ENCODE assay signal across 9 cellular contexts in the genomic region with DNA sequence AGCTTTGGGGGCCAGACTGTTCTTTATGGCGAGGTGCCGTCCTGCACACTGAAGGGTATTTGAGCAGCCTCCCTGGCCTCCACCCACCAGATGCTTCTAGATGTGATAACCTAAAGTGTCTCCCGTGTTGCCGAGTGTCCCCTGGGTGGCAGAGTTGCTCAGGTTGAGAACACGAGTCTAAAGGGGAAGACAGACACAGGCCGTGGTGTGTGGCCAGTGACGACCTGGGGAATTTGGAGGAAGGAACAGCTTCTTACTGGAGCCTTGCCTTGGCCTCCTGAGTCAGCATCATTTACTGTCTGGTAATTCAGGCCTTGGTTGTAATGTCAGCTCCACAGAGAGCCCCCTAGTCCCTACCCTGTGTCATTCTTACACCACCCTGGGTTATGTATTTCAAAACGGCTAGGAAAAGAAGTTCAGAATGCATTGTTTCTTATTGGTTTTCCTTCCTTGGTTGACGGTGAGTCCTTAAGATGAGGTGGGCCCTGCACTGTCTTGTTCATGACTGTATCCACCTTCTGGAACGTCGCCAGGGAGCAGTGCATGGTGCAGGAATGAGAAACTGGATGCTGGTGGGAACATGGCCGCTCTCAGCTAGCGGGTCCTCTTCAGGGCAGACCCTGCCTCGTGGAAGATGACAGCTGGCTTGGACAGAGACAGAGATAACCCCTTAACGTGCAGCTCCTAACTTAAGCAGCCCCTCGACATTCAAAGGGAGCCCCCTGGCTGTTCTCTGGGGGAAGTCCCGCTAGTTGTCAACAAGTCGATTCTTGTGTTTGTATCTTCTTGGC. TPM values are rescaled to one million over a fixed set of nuclear protein-coding genes. Genes with fewer than 3 reads are reported as not detected.
A peak's percentile ranks its signal among the peaks of the same experiment; 100 is the strongest.
DNase-seq lines count a peak whose midpoint lies in the region; ATAC-seq and TF ChIP-seq lines count a peak whose summit lies in the region.
"Had no signal": no experiment of that assay in that cellular context is flagged by ENCODE, and none has a peak within 500 bp of the region (broad histone marks: within the 10 kb centered on the region; RNA-seq: fewer than 3 reads in every experiment).

No MANE protein-coding gene starts in this region.

- H3K79me1 ChIP-seq in neuronal stem cell (ENCODE audit: low read depth, low read length) = peaks cover 8% of the 10 kb centered on the region

- H3K9ac ChIP-seq in Loucy (ENCODE audit: low read depth, low read length, poor library complexity, severe bottlenecking) (no peak overlapping the region), neuronal stem cell (ENCODE audit: low read depth, low read length, poor library complexity) (peak overlapping the region; percentile 61), PC-3 (ENCODE audit: low read length) (no peak overlapping the region)

- H3K27me3 Mint-ChIP-seq in chondrocyte (ENCODE audit: low read depth) (no peaks in the 10 kb centered on the region), osteocyte (ENCODE audit: unreplicated experiment) (no peaks in the 10 kb centered on the region)

- H3F3A ChIP-seq in Loucy (ENCODE audit: low read depth) (no peaks in the 10 kb centered on the region), PC-3 (ENCODE audit: low read length, unreplicated experiment) (peaks cover 6% of the 10 kb centered on the region)

- H2AFZ ChIP-seq in Loucy (ENCODE audit: low read length) = no peak overlapping the region
- H2AFZ ChIP-seq in neuronal stem cell (ENCODE audit: low read length) = no peak overlapping the region
- H2AFZ ChIP-seq in PC-3 (ENCODE audit: low read length) = no peak overlapping the region

- H3K4me1 ChIP-seq in Loucy (ENCODE audit: insufficient read depth, low read length, poor library complexity, severe bottlenecking) (peaks cover 5% of the 10 kb centered on the region), neuronal stem cell (ENCODE audit: control insufficient read depth in 2 of 2, insufficient read depth in 1 of 2, low read depth in 1 of 2, low read length in 2 of 2) (no peaks in the 10 kb centered on the region), PC-3 (ENCODE audit: insufficient read depth, low read length) (peaks cover 12% of the 10 kb centered on the region)

- H3K27me3 ChIP-seq in Loucy (ENCODE audit: insufficient read depth, low read length, poor library complexity, severe bottlenecking) (no peaks in the 10 kb centered on the region), neuronal stem cell (ENCODE audit: control insufficient read depth in 3 of 3, insufficient read depth in 3 of 3, low read depth in 1 of 3, low read length in 3 of 3) (no peaks in the 10 kb centered on the region), PC-3 (ENCODE audit: low read length) (no peaks in the 10 kb centered on the region)

- ATAC-seq in PC-3 = no peak; the same call in 1 of the 2 replicates

- H3K9me3 Mint-ChIP-seq in chondrocyte (ENCODE audit: low read depth) (no peaks in the 10 kb centered on the region), osteocyte (ENCODE audit: unreplicated experiment) (no peaks in the 10 kb centered on the region)

- no peak overlapping the region for H2BK120ac ChIP-seq in neuronal stem cell (ENCODE audit: low read depth, low read length)

- no peaks in the 10 kb centered on the region for H3K9me2 ChIP-seq in Loucy (replicated peaks; ENCODE audit: low read depth, low read length)
- H3K9me2 ChIP-seq in PC-3 (replicated peaks; ENCODE audit: low read length) = no peaks in the 10 kb centered on the region

- DNase-seq in chondrocyte (ENCODE audit: low spot score) (no peak), neuronal stem cell (ENCODE audit: low spot score) (no peak), PC-3 (no peak), NCI-H1417 treated with DMSO at 0.1 percent for 48 hours (lab: John Stamatoyannopoulos, UW) (no peak), HK-2 (ENCODE audit: unreplicated experiment) (no peak), osteocyte (ENCODE audit: extremely low spot score, unreplicated experiment) (no peak)
- DNase-seq: T-helper 1 cell had no signal

- H2BK5ac ChIP-seq in neuronal stem cell (ENCODE audit: low read length) = no peak overlapping the region

- no peak overlapping the region for H3K27ac Mint-ChIP-seq in chondrocyte (ENCODE audit: unreplicated experiment)
- no peak overlapping the region for H3K27ac Mint-ChIP-seq in osteocyte (ENCODE audit: unreplicated experiment)

- H3K36me3 Mint-ChIP-seq in chondrocyte (ENCODE audit: low read depth) = peaks cover 38% of the 10 kb centered on the region
- H3K36me3 Mint-ChIP-seq in osteocyte (ENCODE audit: unreplicated experiment) = peaks cover 28% of the 10 kb centered on the region

- H4K20me1 ChIP-seq in Loucy (ENCODE audit: insufficient read depth, low read length, poor library complexity, severe bottlenecking) = no peaks in the 10 kb centered on the region
- no peaks in the 10 kb centered on the region for H4K20me1 ChIP-seq in PC-3 (ENCODE audit: low read length)

- no peaks in the 10 kb centered on the region for H3K9me3 ChIP-seq in Loucy (ENCODE audit: insufficient read depth, low read depth, low read length)
- H3K9me3 ChIP-seq in neuronal stem cell (replicated peaks in 1 of 2; ENCODE audit: control insufficient read depth in 2 of 2, insufficient read depth in 1 of 2, low read depth in 1 of 2, low read length in 2 of 2) = peaks cover 0 to 2% of the 10 kb centered on the region in 2 donors
- H3K9me3 ChIP-seq in PC-3 (ENCODE audit: low read length) = no peaks in the 10 kb centered on the region

- H3K4me1 Mint-ChIP-seq in chondrocyte (ENCODE audit: low read depth) (peaks cover 5% of the 10 kb centered on the region), osteocyte (ENCODE audit: unreplicated experiment) (peaks cover 6% of the 10 kb centered on the region)

- H3K27ac ChIP-seq in neuronal stem cell (replicated peaks; ENCODE audit: low read length) (no peak overlapping the region), PC-3 (ENCODE audit: low read length) (no peak overlapping the region)

- H3K4me3 ChIP-seq in GM12875 (ENCODE audit: low read depth, low read length) (no peak overlapping the region), Loucy (ENCODE audit: low read length, poor library complexity, severe bottlenecking) (no peak overlapping the region), neuronal stem cell (ENCODE audit: low read length in 2 of 2) (peak overlapping the region in 1 of 2 donors; percentile 46), PC-3 (ENCODE audit: low read length) (no peak overlapping the region)

- H3K18ac ChIP-seq in neuronal stem cell (ENCODE audit: low read length) = no peak overlapping the region

- intact Hi-C loops in PC-3 (cut with micrococcal nuclease) = loop anchor here (10.0 kb wide), 1 partner anchor 58 kb away; no protein-coding TSS in a partner anchor

- H3K14ac ChIP-seq in neuronal stem cell (ENCODE audit: low read length) = no peak overlapping the region

- CTCF ChIA-PET in PC-3 (lab: Charles Lee) = no interaction called here

- no peak overlapping the region for H2BK12ac ChIP-seq in neuronal stem cell (ENCODE audit: low read length)

- H2AK5ac ChIP-seq in neuronal stem cell (ENCODE audit: low read depth, low read length) = no peak overlapping the region

- no peak overlapping the region for H2BK15ac ChIP-seq in neuronal stem cell (ENCODE audit: low read length)

- H3K4ac ChIP-seq in neuronal stem cell (ENCODE audit: low read length) = no peak overlapping the region

- H3K36me3 ChIP-seq in Loucy (ENCODE audit: insufficient read depth, low read length) (peaks cover 9% of the 10 kb centered on the region; the same call in 1 of the 2 replicates), neuronal stem cell (replicated peaks in 1 of 2; ENCODE audit: control insufficient read depth in 2 of 2, insufficient read depth in 2 of 2, low read length in 2 of 2) (peaks cover 46 to 97% of the 10 kb centered on the region in 2 donors), PC-3 (ENCODE audit: low read depth, low read length) (peaks cover 66% of the 10 kb centered on the region)

- H4K91ac ChIP-seq in neuronal stem cell (ENCODE audit: low read depth, low read length, poor library complexity) = no peak overlapping the region

- POLR2A ChIA-PET in PC-3 (lab: Charles Lee; ENCODE audit: unreplicated experiment) = no interaction called here

- H4K8ac ChIP-seq in neuronal stem cell (ENCODE audit: low read depth, low read length) = no peak overlapping the region

- no TSS peak for BruUV-seq in PC-3 (replicated peaks; lab: Mats Ljungman, UMichigan)

- TF ChIP-seq CTCF in GM12875 (IDR thresholded peaks at IDR 0.05; ENCODE audit: borderline replicate concordance, insufficient read depth, low read depth, low read length) (peak; percentile 23; the same call in 1 of the 2 replicates), Loucy (conservative IDR thresholded peaks at IDR 0.05; ENCODE audit: low read length) (peak; percentile 49), chondrocyte (IDR thresholded peaks at IDR 0.05) (peak; percentile 31), PC-3 (conservative IDR thresholded peaks at IDR 0.05; ENCODE audit: low read depth, low read length) (no peak), osteocyte (IDR thresholded peaks at IDR 0.05) (no peak)

- H3K4me2 ChIP-seq in Loucy (ENCODE audit: low read depth, low read length, poor library complexity, severe bottlenecking) = peak overlapping the region; percentile 40
- no peak overlapping the region for H3K4me2 ChIP-seq in neuronal stem cell (ENCODE audit: insufficient read depth, low read length, poor library complexity, severe bottlenecking)
- no peak overlapping the region for H3K4me2 ChIP-seq in PC-3 (ENCODE audit: low read length)

- no CpG with 5 or more reads among the region's 18 CpGs for WGBS in neuronal stem cell (ENCODE audit: extremely low coverage in 2 of 2, insufficient read length in 2 of 2, insufficient replicate concordance in 1 of 2), 2 donors

- H3K79me2 ChIP-seq in Loucy (ENCODE audit: insufficient read depth, low read length) (peaks cover 1% of the 10 kb centered on the region; the same call in 1 of the 2 replicates), PC-3 (ENCODE audit: low read length) (peaks cover 37% of the 10 kb centered on the region)

- H3K4me3 Mint-ChIP-seq in chondrocyte (ENCODE audit: unreplicated experiment) (no peak overlapping the region), osteocyte (ENCODE audit: unreplicated experiment) (no peak overlapping the region)

- no peak overlapping the region for H3K23ac ChIP-seq in neuronal stem cell (ENCODE audit: low read depth, low read length, poor library complexity)

RNA-seq across cellular contexts. Expression of a gene that starts 7.1 kb away (rescaled TPM):
- total RNA-seq in chondrocyte (59.2 to 62.2 TPM (median 59.7 TPM) in 3 replicates), PC-3 (2014; rRNA removed) (46.4 and 84.1 TPM in 2 replicates), osteocyte (75.3 and 80.0 TPM in 2 replicates)
- polyA plus RNA-seq in neuronal stem cell (2013, experiment 1 of 2) = 25.4 TPM
- polyA plus RNA-seq in neuronal stem cell (2013, experiment 2 of 2) = 25.2 TPM

RNA-seq across cellular contexts. Expression of a gene that starts 52.5 kb away (rescaled TPM):
- 0.05 to 0.10 TPM in 2 of 3 replicates, not detected in the other for total RNA-seq in chondrocyte
- polyA plus RNA-seq in neuronal stem cell (2013, experiment 1 of 2) = not detected
- polyA plus RNA-seq in neuronal stem cell (2013, experiment 2 of 2) = not detected
- total RNA-seq in PC-3 (2014; rRNA removed) = 0.07 and 0.23 TPM in 2 replicates
- 0.08 TPM in 1 of 2 replicates, not detected in the other for total RNA-seq in osteocyte

Comparison
In these comparisons a context has a peak if more than half of its experiments do, and no peak if none do; other contexts are left out.
1. CTCF ChIP-seq: peak in GM12875 (single experiment), Loucy (single experiment) and chondrocyte (single experiment); none in PC-3 (single experiment) and osteocyte (single experiment).